In the genomic region with DNA sequence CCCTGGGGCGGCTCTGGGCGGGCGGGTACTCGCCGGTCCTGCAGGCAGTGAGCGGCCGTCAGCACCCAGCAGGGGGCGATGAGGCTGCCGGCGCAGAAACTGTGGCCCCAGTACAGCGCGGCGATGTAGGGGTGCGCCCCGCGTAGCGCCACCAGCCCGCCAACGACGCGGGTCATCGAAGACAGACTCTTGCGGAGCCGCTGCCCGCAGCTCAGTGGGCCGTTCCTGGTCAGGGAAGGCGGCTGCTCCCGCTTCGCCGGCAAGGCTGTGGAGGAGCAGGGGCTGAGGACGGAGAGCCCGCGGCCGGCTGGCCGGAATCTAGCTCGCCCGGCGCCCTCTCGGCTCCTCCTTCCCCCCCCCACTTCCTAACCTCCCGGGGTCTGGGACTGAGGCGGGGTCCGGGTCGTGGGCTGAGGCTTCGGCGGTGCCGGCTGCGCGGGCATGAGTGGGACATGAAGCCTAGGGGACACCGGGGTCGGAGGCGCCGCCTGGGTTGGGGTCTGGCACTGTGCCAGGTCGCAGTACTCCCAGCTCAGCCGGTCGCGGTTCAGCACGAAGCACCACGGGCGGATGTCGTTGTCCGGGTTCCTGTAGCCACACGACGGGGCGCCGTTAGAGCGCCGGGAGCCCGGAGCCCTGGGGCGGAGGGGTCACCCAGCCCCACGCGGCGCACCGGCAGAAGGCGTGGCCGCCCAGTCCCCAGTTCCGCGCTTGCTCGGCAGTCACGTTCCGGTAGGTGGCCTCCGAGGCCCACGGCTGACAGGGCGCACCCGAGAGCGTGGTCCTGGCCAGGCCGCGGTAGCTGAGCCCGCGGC, we compare ENCODE assay signal across 8 cellular contexts. TPM values are rescaled to one million over a fixed set of nuclear protein-coding genes. Genes with fewer than 3 reads are reported as not detected.
DNase-seq lines count a peak whose midpoint lies in the region; ATAC-seq and TF ChIP-seq lines count a peak whose summit lies in the region.

No MANE protein-coding gene starts in this region.

- WGBS in iPS DF 6.9 (ENCODE audit: insufficient coverage, insufficient read length) = no CpG with 5 or more reads among the region's 89 CpGs

- no peaks in the 10 kb centered on the region for H3K9me3 ChIP-seq in iPS DF 6.9 (ENCODE audit: control insufficient read depth, insufficient read depth, low read length)
- no peaks in the 10 kb centered on the region for H3K9me3 ChIP-seq in gastrocnemius medialis

- peak overlapping the region; percentile 25; the same call in 1 of the 2 replicates for H3K4me3 ChIP-seq in iPS DF 6.9 (ENCODE audit: low read length)
- H3K4me3 ChIP-seq in gastrocnemius medialis = peak overlapping the region; percentile 53 to 69 (median 64)

- in situ Hi-C loops in gastrocnemius medialis (cut with MboI; ENCODE audit: low sequenced_read_pairs in 4 of 4) = loop anchor here in 2 of 4 donors (10.0 kb wide), 2 partner anchors 51 to 101 kb away; a partner anchor contains a TSS

- intact Hi-C loops in gastrocnemius medialis (cut with DNase I; ENCODE audit: low total_unique reads) = loop anchor here (1.0 kb wide), 2 partner anchors 50 to 97 kb away; no protein-coding TSS in a partner anchor

- peak; percentile 56 to 85 (median 78) for TF ChIP-seq CTCF in gastrocnemius medialis (IDR thresholded peaks at IDR 0.05 in 4 of 5, conservative IDR thresholded peaks at IDR 0.05 in 1 of 5)

- H3K27ac ChIP-seq in iPS DF 6.9 (ENCODE audit: low read length) = no peak overlapping the region
- no peak overlapping the region for H3K27ac ChIP-seq in gastrocnemius medialis

- ATAC-seq in HG02610 (IDR thresholded peaks at IDR 0.05; ENCODE audit: unreplicated experiment) (peak; percentile 63), gastrocnemius medialis (peak; percentile 89 to 91)

- DNase-seq in DMS153 (lab: John Stamatoyannopoulos, UW) (peak; percentile 34), DMS153 treated with DMSO at 0.1 percent for 48 hours (lab: John Stamatoyannopoulos, UW; ENCODE audit: unreplicated experiment) (no peak), NCI-H1105 (lab: John Stamatoyannopoulos, UW) (peak; percentile 33), T-helper 9 cell (peak; percentile 76), astrocyte of the hippocampus (ENCODE audit: low read depth, low spot score) (peak; percentile 90), iPS DF 6.9 (ENCODE audit: low read depth, low spot score) (no peak), gastrocnemius medialis (peak; percentile 77 to 79)

- no peak for TF ChIP-seq POLR2A in gastrocnemius medialis (IDR thresholded peaks at IDR 0.05)

- H3K27me3 ChIP-seq in iPS DF 6.9 (ENCODE audit: control insufficient read depth, insufficient read depth, low read length) (peaks cover 20% of the 10 kb centered on the region; the same call in 1 of the 2 replicates), gastrocnemius medialis (peaks cover 49 to 57% (median 55%) of the 10 kb centered on the region in 3 donors)

- H3K36me3 ChIP-seq in iPS DF 6.9 (ENCODE audit: control insufficient read depth, insufficient read depth, low read length) (no peaks in the 10 kb centered on the region), gastrocnemius medialis (no peaks in the 10 kb centered on the region)

- H3K4me1 ChIP-seq in iPS DF 6.9 (ENCODE audit: control insufficient read depth, insufficient read depth, low read length) (peaks cover 4% of the 10 kb centered on the region), gastrocnemius medialis (peaks cover 27 to 28% of the 10 kb centered on the region in 2 donors)

RNA-seq across cellular contexts. Expression of a gene that starts 3.6 kb away (rescaled TPM):
- not detected for total RNA-seq in gastrocnemius medialis

RNA-seq across cellular contexts. Expression of a gene that starts 5.3 kb away (rescaled TPM):
- 1 to 10 TPM in 1 of 4 donors, under 1 TPM in 2, not detected in 1; 0.36 to 1.2 (median 0.95) TPM for total RNA-seq in gastrocnemius medialis

RNA-seq across cellular contexts. Expression of a gene that starts 19.8 kb away (rescaled TPM):
- total RNA-seq in gastrocnemius medialis = not detected

RNA-seq across cellular contexts. Expression of a gene that starts 22.4 kb away (rescaled TPM):
- 10 to 100 TPM; 12.7 to 40.5 (median 32.2) TPM for total RNA-seq in gastrocnemius medialis

RNA-seq across cellular contexts. Expression of a gene that starts 42.6 kb away (rescaled TPM):
- 1 to 10 TPM in 2 of 4 donors, under 1 TPM in 1, not detected in 1; 0.63 to 2.0 (median 1.4) TPM for total RNA-seq in gastrocnemius medialis

Comparison
In these comparisons a context has a peak if more than half of its experiments do, and no peak if none do; other contexts are left out.
1. DNase-seq: peak in DMS153 (single experiment), NCI-H1105 (single experiment), T-helper 9 cell (single experiment), astrocyte of the hippocampus (single experiment) and gastrocnemius medialis (2 of 2); none in DMS153 treated with DMSO at 0.1 percent for 48 hours (single experiment) and iPS DF 6.9 (single experiment).